ENCODE assay signal across 22 cellular contexts in the genomic region with DNA sequence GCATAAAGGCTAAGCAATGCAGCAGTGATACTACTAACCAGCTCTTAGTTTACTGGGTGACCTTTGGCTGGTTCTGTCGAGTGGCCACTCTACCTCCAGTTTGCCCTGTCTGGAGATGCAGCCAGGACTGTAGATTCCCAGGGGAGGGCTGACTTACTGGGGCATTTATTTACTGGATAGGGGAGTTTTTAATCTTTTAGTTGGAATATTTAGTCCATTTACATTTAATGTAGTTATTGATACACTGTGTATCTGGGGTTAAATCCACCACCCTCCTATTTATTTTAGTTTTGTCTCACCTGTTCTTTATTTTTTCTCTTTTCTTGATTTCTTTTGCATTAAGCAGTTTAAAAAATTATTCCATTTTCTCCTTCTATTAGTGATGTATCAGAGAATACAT.
"Had no signal": no experiment of that assay in that cellular context is flagged by ENCODE, and none has a peak within 500 bp of the region (broad histone marks: within the 10 kb centered on the region; RNA-seq: fewer than 3 reads in every experiment).

No MANE protein-coding gene starts in this region.

- H2AFZ ChIP-seq: hepatocyte, neural progenitor cell had no signal

- H3K36me3 ChIP-seq: neural progenitor cell, ovary, right atrium auricular region, thoracic aorta, transverse colon had no signal

- FAIRE-seq: colon, kidney, small intestine had no signal

- H3K4me1 ChIP-seq: foreskin keratinocyte, right atrium auricular region had no signal

- H3K9ac ChIP-seq: neural progenitor cell had no signal

- H3K4me2 ChIP-seq: hepatocyte, neural progenitor cell had no signal

- H3K27ac ChIP-seq: epithelial cell of prostate, foreskin keratinocyte, hepatocyte, neural progenitor cell, ovary, right atrium auricular region, thoracic aorta, transverse colon had no signal

- ATAC-seq: effector memory CD8-positive, alpha-beta T cell; foreskin keratinocyte; left colon; left ventricle myocardium superior; natural killer cell treated with Interleukin-12 subunit alpha and Interleukin-12 subunit beta and Interleukin-15 and Interleukin-18, amount 100 ng/mL, for 72 hours; stimulated activated naive CD8-positive, alpha-beta T cell treated with anti-CD3 and anti-CD28 coated beads, Interleukin-15, amount 100 ng/mL, for 72 hours had no signal

- H3K4me3 ChIP-seq: hepatocyte, lung, neural progenitor cell, ovary, right atrium auricular region, thoracic aorta, transverse colon had no signal

- H3K9me3 ChIP-seq: ovary had no signal

- H3K27me3 ChIP-seq: foreskin keratinocyte, hepatocyte, neural progenitor cell, ovary, right atrium auricular region, transverse colon had no signal

- DNase-seq: effector memory CD8-positive, alpha-beta T cell; foreskin keratinocyte; head of caudate nucleus; kidney; left colon; left ventricle myocardium superior; mesenchymal stem cell; midbrain; nucleus accumbens; ovary; small intestine; stimulated activated CD4-positive, alpha-beta T cell treated with anti-CD3 and anti-CD28 coated beads, Interleukin-12 subunit alpha, Interleukin-12 subunit beta, amount 100 ng/mL, for 4 hours; stimulated activated naive CD8-positive, alpha-beta T cell treated with anti-CD3 and anti-CD28 coated beads, Interleukin-15, amount 100 ng/mL, for 72 hours; transverse colon had no signal
